1 cellular context compared by ENCODE assay signal in genomic region chr19:18586311-18586710, GRCh38.
TF ChIP-seq lines count a peak whose summit lies in the region.

No MANE protein-coding gene starts in this region.

TF ChIP-seq in IMR-90, 13 proteins besides CTCF, POLR2A, EP300 and RAD21:
- no peak for TF ChIP-seq MAZ (IDR thresholded peaks at IDR 0.05; ENCODE audit: borderline replicate concordance, low read depth, low read length)
- TF ChIP-seq CEBPB (IDR thresholded peaks at IDR 0.05; ENCODE audit: low read depth, low read length) = no peak
- TF ChIP-seq, protein P1, sequence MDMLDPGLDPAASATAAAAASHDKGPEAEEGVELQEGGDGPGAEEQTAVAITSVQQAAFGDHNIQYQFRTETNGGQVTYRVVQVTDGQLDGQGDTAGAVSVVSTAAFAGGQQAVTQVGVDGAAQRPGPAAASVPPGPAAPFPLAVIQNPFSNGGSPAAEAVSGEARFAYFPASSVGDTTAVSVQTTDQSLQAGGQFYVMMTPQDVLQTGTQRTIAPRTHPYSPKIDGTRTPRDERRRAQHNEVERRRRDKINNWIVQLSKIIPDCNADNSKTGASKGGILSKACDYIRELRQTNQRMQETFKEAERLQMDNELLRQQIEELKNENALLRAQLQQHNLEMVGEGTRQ (IDR thresholded peaks at IDR 0.05; ENCODE audit: low read depth, low read length) = no peak
- TF ChIP-seq MAFK (IDR thresholded peaks at IDR 0.05; ENCODE audit: low read depth, low read length) = no peak
- no peak for TF ChIP-seq CHD1 (IDR thresholded peaks at IDR 0.05; ENCODE audit: low read depth, low read length)
- TF ChIP-seq NFE2L2 (IDR thresholded peaks at IDR 0.05; ENCODE audit: low read depth, low read length) = no peak
- TF ChIP-seq MXI1 (IDR thresholded peaks at IDR 0.05; ENCODE audit: borderline replicate concordance, low read depth, low read length) = no peak
- TF ChIP-seq BHLHE40 (IDR thresholded peaks at IDR 0.05; ENCODE audit: low read depth, low read length) = no peak
- no peak for TF ChIP-seq SMC3 (IDR thresholded peaks at IDR 0.05; ENCODE audit: low read depth, low read length)
- no peak for TF ChIP-seq RCOR1 (IDR thresholded peaks at IDR 0.05; ENCODE audit: insufficient replicate concordance, low read length)
- TF ChIP-seq ELK1 (IDR thresholded peaks at IDR 0.05; ENCODE audit: borderline replicate concordance, low read depth, low read length) = no peak
- TF ChIP-seq RFX5 (IDR thresholded peaks at IDR 0.05; ENCODE audit: low read depth, low read length) = no peak
- TF ChIP-seq FOS (IDR thresholded peaks at IDR 0.05; ENCODE audit: low read depth, low read length) = no peak
